23 cellular contexts compared by ENCODE assay signal in genomic region chr1:246292571-246292970, GRCh38.
A peak's percentile ranks its signal among the peaks of the same experiment; 100 is the strongest.
DNase-seq lines count a peak whose midpoint lies in the region; ATAC-seq and TF ChIP-seq lines count a peak whose summit lies in the region.
"Had no signal": no experiment of that assay in that cellular context is flagged by ENCODE, and none has a peak within 500 bp of the region (broad histone marks: within the 10 kb centered on the region; RNA-seq: fewer than 3 reads in every experiment).

No MANE protein-coding gene starts in this region.

- in situ Hi-C loops in gastrocnemius medialis (cut with MboI; ENCODE audit: low sequenced_read_pairs in 4 of 4), result no loop called here

- no peaks in the 10 kb centered on the region for H3K9me3 ChIP-seq in gastrocnemius medialis
- H3K9me3 ChIP-seq: A549, MG63 had no signal

- intact Hi-C loops in gastrocnemius medialis (cut with DNase I; ENCODE audit: low total_unique reads), result no loop called here

- H3K4me3 ChIP-seq in gastrocnemius medialis, result no peak overlapping the region
- H3K4me3 ChIP-seq: A549, K562, MG63 had no signal

- DNase-seq in DMS153 (lab: John Stamatoyannopoulos, UW) (peak; percentile 31), NCI-H146 (lab: John Stamatoyannopoulos, UW) (peak; percentile 55), NCI-H69 (lab: John Stamatoyannopoulos, UW) (peak; percentile 86), dedifferentiated amniotic fluid mesenchymal stem cell (ENCODE audit: extremely low spot score) (peak; percentile 13), medulla oblongata (ENCODE audit: extremely low spot score) (no peak), gastrocnemius medialis (no peak), CD1c-positive myeloid dendritic cell (ENCODE audit: extremely low spot score) (no peak)
- DNase-seq: CD4-positive, CD25-positive, alpha-beta regulatory T cell; COR-L47; DMS79; HCEC 1CT; MG63; NCI-H1092; NCI-H1436; NCI-H2081; NCI-H510A treated with DMSO at 0.1 percent for 48 hours; OCI-M1 had no signal

- no peaks in the 10 kb centered on the region for H3K27me3 ChIP-seq in gastrocnemius medialis
- H3K27me3 ChIP-seq: MG63 had no signal

- no peak for TF ChIP-seq POLR2A in gastrocnemius medialis (IDR thresholded peaks at IDR 0.05)

- H3K27ac ChIP-seq in gastrocnemius medialis, result no peak overlapping the region
- H3K27ac ChIP-seq: A549, HL-60 had no signal

- TF ChIP-seq CTCF in gastrocnemius medialis (IDR thresholded peaks at IDR 0.05 in 4 of 5, conservative IDR thresholded peaks at IDR 0.05 in 1 of 5), result no peak

- no peak for ATAC-seq in gastrocnemius medialis
- ATAC-seq in GM19328 (IDR thresholded peaks at IDR 0.05; ENCODE audit: unreplicated experiment), result no peak
- ATAC-seq: A549, HepG2, K562, Right ventricle myocardium inferior had no signal

- no peaks in the 10 kb centered on the region for H3K36me3 ChIP-seq in gastrocnemius medialis
- H3K36me3 ChIP-seq: MG63 had no signal

- no peaks in the 10 kb centered on the region for H3K4me1 ChIP-seq in gastrocnemius medialis

Comparison
In these comparisons a context has a peak if more than half of its experiments do, and no peak if none do; other contexts are left out.
1. DNase-seq: peak in DMS153 (single experiment), NCI-H146 (single experiment), NCI-H69 (single experiment) and dedifferentiated amniotic fluid mesenchymal stem cell (single experiment); none in medulla oblongata (single experiment), gastrocnemius medialis (0 of 2) and CD1c-positive myeloid dendritic cell (single experiment).